8 cellular contexts compared by ENCODE assay signal in the genomic region with DNA sequence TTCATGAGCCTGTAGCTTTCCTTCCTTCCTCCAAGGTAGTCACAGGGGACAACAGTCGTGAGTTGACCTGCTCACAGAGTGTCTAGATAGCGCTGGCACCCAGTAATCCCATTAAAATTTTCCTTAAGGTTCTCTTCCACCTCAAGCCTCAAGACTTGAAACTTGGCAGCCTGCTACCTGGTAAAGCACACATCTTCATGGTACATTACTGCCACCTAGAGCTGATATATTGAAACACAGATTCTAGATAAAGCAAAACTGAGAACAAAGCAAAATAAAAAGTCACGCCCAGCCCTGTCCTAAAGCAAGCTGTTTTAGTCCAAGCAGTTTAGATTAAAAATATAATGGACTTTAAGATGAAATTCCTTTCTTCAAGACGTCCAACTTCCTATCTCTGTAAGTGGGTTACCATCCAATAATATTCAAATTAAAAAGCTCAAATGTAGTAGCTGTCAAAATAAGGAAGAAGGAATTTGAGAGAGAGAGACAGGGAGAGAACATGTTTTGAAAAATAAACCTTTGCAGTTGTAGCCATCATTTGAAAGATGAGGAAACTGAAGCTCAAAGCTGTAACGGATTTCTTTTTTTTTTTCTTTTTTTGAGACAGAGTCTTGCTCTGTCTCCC. TPM values are rescaled to one million over a fixed set of nuclear protein-coding genes. Genes with fewer than 3 reads are reported as not detected.
A peak's percentile ranks its signal among the peaks of the same experiment; 100 is the strongest.
DNase-seq lines count a peak whose midpoint lies in the region; ATAC-seq and TF ChIP-seq lines count a peak whose summit lies in the region.

No MANE protein-coding gene starts in this region.

- POLR2A ChIA-PET in activated CD8-positive, alpha-beta T cell treated with anti-CD3 and anti-CD28 coated beads for 36 hours (lab: Charles Lee) = interaction anchor here (0.6 to 1.9 kb wide), 3 partner anchors 15 to 188 kb away, joined by 3 to 5 read pairs (median 4); a partner anchor contains a TSS

- H3K4me3 Mint-ChIP-seq in activated CD8-positive, alpha-beta T cell treated with anti-CD3 and anti-CD28 coated beads for 36 hours = no peak overlapping the region

- H3K9me3 Mint-ChIP-seq in activated CD8-positive, alpha-beta T cell treated with anti-CD3 and anti-CD28 coated beads for 36 hours = no peaks in the 10 kb centered on the region

- H3K27me3 Mint-ChIP-seq in activated CD8-positive, alpha-beta T cell treated with anti-CD3 and anti-CD28 coated beads for 36 hours = peaks cover 8% of the 10 kb centered on the region

- no peak overlapping the region for H3K27ac Mint-ChIP-seq in activated CD8-positive, alpha-beta T cell treated with anti-CD3 and anti-CD28 coated beads for 36 hours

- H3K36me3 Mint-ChIP-seq in activated CD8-positive, alpha-beta T cell treated with anti-CD3 and anti-CD28 coated beads for 36 hours (ENCODE audit: low read depth) = no peaks in the 10 kb centered on the region

- intact Hi-C loops in activated CD8-positive, alpha-beta T cell treated with anti-CD3 and anti-CD28 coated beads for 36 hours (cut with micrococcal nuclease) = no loop called here
- intact Hi-C loops in posterior vena cava (cut with DNase I) = no loop called here

- peaks cover 11% of the 10 kb centered on the region for H3K4me1 Mint-ChIP-seq in activated CD8-positive, alpha-beta T cell treated with anti-CD3 and anti-CD28 coated beads for 36 hours (ENCODE audit: low read depth)

- no peak for DNase-seq in activated CD4-positive, CD25-positive, alpha-beta regulatory T cell (lab: John Stamatoyannopoulos, UW)
- DNase-seq in NCI-H2196 treated with DMSO at 0.1 percent for 48 hours (lab: John Stamatoyannopoulos, UW; ENCODE audit: unreplicated experiment) (peak; percentile 70), glomerular visceral epithelial cell (ENCODE audit: extremely low spot score) (peak; percentile 74), pons (ENCODE audit: low spot score) (peak; percentile 83), posterior vena cava (ENCODE audit: low spot score) (no peak)
- no peak for DNase-seq in activated CD8-positive, alpha-beta T cell treated with anti-CD3 and anti-CD28 coated beads for 36 hours

- peak; percentile 51 to 67 for ATAC-seq in activated CD4-positive, CD25-positive, alpha-beta regulatory T cell treated with anti-CD3 and anti-CD28 coated beads, Interleukin-2, amount 50 U/mL, for 24 hours
- ATAC-seq in HG02763 (IDR thresholded peaks at IDR 0.05; ENCODE audit: unreplicated experiment) = peak; percentile 55
- ATAC-seq in activated CD8-positive, alpha-beta T cell treated with anti-CD3 and anti-CD28 coated beads for 36 hours = peak; percentile 92

- TF ChIP-seq CTCF in activated CD8-positive, alpha-beta T cell treated with anti-CD3 and anti-CD28 coated beads for 36 hours (IDR thresholded peaks at IDR 0.05) = peak; percentile 73

- CTCF ChIA-PET in activated CD8-positive, alpha-beta T cell treated with anti-CD3 and anti-CD28 coated beads for 36 hours (lab: Charles Lee) = interaction anchor here (0.6 to 6.5 kb wide), 58 partner anchors 10 to 1426 kb away, joined by 3 to 88 read pairs (median 5); a partner anchor contains a TSS

RNA-seq across cellular contexts. Expression of a gene that starts 50.7 kb away (rescaled TPM):
- 10 to 100 TPM; 24.4 to 24.7 TPM for total RNA-seq in activated CD8-positive, alpha-beta T cell treated with anti-CD3 and anti-CD28 coated beads for 36 hours
- 1 to 10 TPM; 1.3 to 2.9 TPM for total RNA-seq in posterior vena cava

Comparison
In these comparisons a context has a peak if more than half of its experiments do, and no peak if none do; other contexts are left out.
1. DNase-seq: peak in NCI-H2196 treated with DMSO at 0.1 percent for 48 hours (single experiment), glomerular visceral epithelial cell (single experiment) and pons (single experiment); none in activated CD4-positive, CD25-positive, alpha-beta regulatory T cell (0 of 4), activated CD8-positive, alpha-beta T cell treated with anti-CD3 and anti-CD28 coated beads for 36 hours (single experiment) and posterior vena cava (single experiment).
2. RNA of a gene that starts 50.7 kb away (total RNA-seq): 24.4 to 24.7 TPM in activated CD8-positive, alpha-beta T cell treated with anti-CD3 and anti-CD28 coated beads for 36 hours; 1.3 to 2.9 TPM in posterior vena cava; every median in the first group is over 4 times any median in the second.
3. Peak in every context shown above with its lines, with median percentiles within 50 percentile points of each other: ATAC-seq.